Comparison of ENCODE assay signal across 8 cellular contexts in the genomic region with DNA sequence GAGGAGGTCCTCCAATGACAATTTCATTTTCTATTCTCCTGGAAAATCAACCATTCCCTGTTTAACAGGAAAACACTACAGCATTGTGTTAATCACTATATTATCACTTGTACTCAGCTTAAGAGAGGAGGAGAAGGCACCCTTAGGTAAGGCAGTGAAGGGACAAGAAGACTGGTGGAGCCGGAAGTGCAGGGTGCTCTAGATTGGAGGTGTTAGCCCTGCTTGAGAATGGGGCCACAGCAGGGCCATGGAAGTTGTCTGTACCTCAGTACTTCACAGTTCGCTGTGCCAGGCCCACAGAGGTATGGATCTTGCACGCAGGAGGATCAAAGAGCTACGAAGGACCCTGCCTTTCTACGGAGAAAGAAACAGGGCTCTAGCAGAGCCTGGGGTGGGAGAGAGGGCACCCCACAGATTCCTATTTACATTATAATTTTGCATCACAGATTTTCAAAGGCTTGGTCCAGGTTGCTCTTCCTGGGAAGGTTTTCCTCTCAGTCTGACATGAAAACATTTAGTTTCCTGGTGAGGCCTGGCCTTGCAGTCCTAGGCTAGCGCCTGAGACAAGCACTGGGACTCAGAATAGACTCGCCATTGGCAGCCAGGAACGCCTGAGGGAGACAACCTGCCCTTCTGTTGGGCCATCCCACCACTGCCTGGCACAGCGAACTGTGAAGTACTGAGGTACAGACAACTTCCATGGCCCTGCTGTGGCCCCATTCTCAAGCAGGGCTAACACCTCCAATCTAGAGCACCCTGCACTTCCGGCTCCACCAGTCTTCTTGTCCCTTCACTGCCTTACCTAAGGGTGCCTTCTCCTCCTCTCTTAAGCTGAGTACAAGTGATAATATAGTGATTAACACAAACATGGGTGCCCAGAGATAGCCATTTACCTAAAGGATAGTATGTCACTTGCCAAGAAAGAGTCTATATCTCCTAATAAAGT.
DNase-seq lines count a peak whose midpoint lies in the region; ATAC-seq and TF ChIP-seq lines count a peak whose summit lies in the region.
"Not testable (repeated sequence)": the region's sequence is repeated elsewhere in the genome, so short reads cannot be mapped to it uniquely, and the experiment has no call there.

No MANE protein-coding gene starts in this region.

- H3K4me1 Mint-ChIP-seq in CD4-positive, alpha-beta T cell (ENCODE audit: low read depth), result peaks cover 88% of the 10 kb centered on the region
- H3K4me1 Mint-ChIP-seq in WTC11 (peaks cover 12% of the 10 kb centered on the region), nephron progenitor cell (peaks cover 82% of the 10 kb centered on the region)
- peaks cover 92% of the 10 kb centered on the region for H3K4me1 Mint-ChIP-seq in activated T-cell treated with anti-CD3 and anti-CD28 coated beads, Interleukin-2, amount 50 U/mL, for 24 hours (ENCODE audit: low read depth)

- DNase-seq in CD4-positive, alpha-beta T cell; WTC11 (ENCODE audit: low spot score); activated T-cell treated with anti-CD3 and anti-CD28 coated beads, Interleukin-2, amount 50 U/mL, for 24 hours; activated naive CD4-positive, alpha-beta T cell treated with anti-CD3 and anti-CD28 coated beads, Interleukin-2, amount 50 U/mL, for 72 hours (ENCODE audit: low spot score in 2 of 2); effector memory CD4-positive, alpha-beta T cell; nephron progenitor cell: not testable (repeated sequence)
- peak; percentile 35 for DNase-seq in H7

- H3K27ac ChIP-seq in CD4-positive, alpha-beta T cell (ENCODE audit: low read depth, low read length), result peak overlapping the region; percentile 61
- H3K27ac ChIP-seq in effector memory CD4-positive, alpha-beta T cell (ENCODE audit: insufficient read depth, low read length, poor library complexity, severe bottlenecking), result peak overlapping the region; percentile 53
- H3K27ac ChIP-seq in thymus (ENCODE audit: low read depth), result peak overlapping the region; percentile 52

- ATAC-seq in CD4-positive, alpha-beta T cell (ENCODE audit: poor library complexity), result peak; percentile 28
- peak; percentile 65 for ATAC-seq in WTC11
- peak; percentile 23 to 40 for ATAC-seq in activated naive CD4-positive, alpha-beta T cell treated with anti-CD3 and anti-CD28 coated beads, Interleukin-2, amount 50 U/mL, for 72 hours

- H3K36me3 ChIP-seq in H7 (replicated peaks; ENCODE audit: control insufficient read depth, insufficient read depth, low read length), result not testable (repeated sequence)
- peaks cover 49% of the 10 kb centered on the region for H3K36me3 ChIP-seq in effector memory CD4-positive, alpha-beta T cell (ENCODE audit: control insufficient read depth, insufficient read depth, low read length)
- peaks cover 74% of the 10 kb centered on the region for H3K36me3 ChIP-seq in thymus (ENCODE audit: control insufficient read depth, insufficient read depth)

- not testable (repeated sequence) for H3K9me3 ChIP-seq in CD4-positive, alpha-beta T cell (ENCODE audit: control insufficient read depth, low read length); effector memory CD4-positive, alpha-beta T cell (ENCODE audit: control insufficient read depth, low read length); thymus (ENCODE audit: control insufficient read depth)

- peak overlapping the region; percentile 93 for H3K27ac Mint-ChIP-seq in CD4-positive, alpha-beta T cell
- H3K27ac Mint-ChIP-seq in WTC11, result not testable (repeated sequence)
- H3K27ac Mint-ChIP-seq in activated T-cell treated with anti-CD3 and anti-CD28 coated beads, Interleukin-2, amount 50 U/mL, for 24 hours, result peak overlapping the region; percentile 99
- H3K27ac Mint-ChIP-seq in activated naive CD4-positive, alpha-beta T cell treated with anti-CD3 and anti-CD28 coated beads, Interleukin-2, amount 50 U/mL, for 72 hours, result peak overlapping the region; percentile 93 to 99
- H3K27ac Mint-ChIP-seq in nephron progenitor cell, result peak overlapping the region; percentile 20

- not testable (repeated sequence) for H3K27me3 Mint-ChIP-seq in CD4-positive, alpha-beta T cell; activated T-cell treated with anti-CD3 and anti-CD28 coated beads, Interleukin-2, amount 50 U/mL, for 24 hours; nephron progenitor cell (ENCODE audit: low read depth, poor library complexity)
- peaks cover 11% of the 10 kb centered on the region for H3K27me3 Mint-ChIP-seq in WTC11 (ENCODE audit: low read depth)

- TF ChIP-seq CTCF in CD4-positive, alpha-beta T cell (IDR thresholded peaks at IDR 0.05); WTC11 (IDR thresholded peaks at IDR 0.05); nephron progenitor cell (IDR thresholded peaks at IDR 0.05): not testable (repeated sequence)

- CTCF ChIA-PET in CD4-positive, alpha-beta T cell (lab: Charles Lee), result interaction anchor here (3.0 kb wide), 1 partner anchor 20 kb away, joined by 16 read pairs; no protein-coding TSS in a partner anchor
- CTCF ChIA-PET in WTC11 (lab: Charles Lee), result interaction anchor here (1.0 kb wide), 1 partner anchor 32 kb away, joined by 3 read pairs; no protein-coding TSS in a partner anchor

- peak overlapping the region; percentile 87 for H3K4me3 Mint-ChIP-seq in CD4-positive, alpha-beta T cell
- H3K4me3 Mint-ChIP-seq in WTC11, nephron progenitor cell: not testable (repeated sequence)
- H3K4me3 Mint-ChIP-seq in activated T-cell treated with anti-CD3 and anti-CD28 coated beads, Interleukin-2, amount 50 U/mL, for 24 hours, result peak overlapping the region; percentile 81

- H3K27me3 ChIP-seq in CD4-positive, alpha-beta T cell (ENCODE audit: control insufficient read depth, insufficient read depth, low read length); H7 (ENCODE audit: control insufficient read depth, insufficient read depth, low read length); effector memory CD4-positive, alpha-beta T cell (replicated peaks; ENCODE audit: control insufficient read depth, insufficient read depth, low read length, poor library complexity, severe bottlenecking); thymus (ENCODE audit: control insufficient read depth, insufficient read depth): not testable (repeated sequence)

- H3K36me3 Mint-ChIP-seq in CD4-positive, alpha-beta T cell (ENCODE audit: low read depth), result peaks cover 99% of the 10 kb centered on the region
- not testable (repeated sequence) for H3K36me3 Mint-ChIP-seq in WTC11
- peaks cover 89% of the 10 kb centered on the region for H3K36me3 Mint-ChIP-seq in activated T-cell treated with anti-CD3 and anti-CD28 coated beads, Interleukin-2, amount 50 U/mL, for 24 hours (ENCODE audit: low read depth)
- peaks cover 28 to 82% of the 10 kb centered on the region in 2 donors for H3K36me3 Mint-ChIP-seq in activated naive CD4-positive, alpha-beta T cell treated with anti-CD3 and anti-CD28 coated beads, Interleukin-2, amount 50 U/mL, for 72 hours
- H3K36me3 Mint-ChIP-seq in nephron progenitor cell (ENCODE audit: low read depth), result peaks cover 53% of the 10 kb centered on the region

- H3K4me3 ChIP-seq in H7 (ENCODE audit: insufficient read depth, low read depth, low read length); thymus (ENCODE audit: low read length): not testable (repeated sequence)
- H3K4me3 ChIP-seq in effector memory CD4-positive, alpha-beta T cell (ENCODE audit: insufficient read depth, low read depth, low read length, poor library complexity, severe bottlenecking), result peak overlapping the region; percentile 51

- 93% methylated on average over 8 of the region's 10 CpGs for WGBS in thymus

- intact Hi-C loops in CD4-positive, alpha-beta T cell (cut with DNase I, micrococcal nuclease), result loop anchor here in 1 of 2 experiments (5.0 kb wide), 1 partner anchor 67 kb away; no protein-coding TSS in a partner anchor

- H3K9me3 Mint-ChIP-seq in CD4-positive, alpha-beta T cell; WTC11; activated T-cell treated with anti-CD3 and anti-CD28 coated beads, Interleukin-2, amount 50 U/mL, for 24 hours; activated naive CD4-positive, alpha-beta T cell treated with anti-CD3 and anti-CD28 coated beads, Interleukin-2, amount 50 U/mL, for 72 hours; nephron progenitor cell: not testable (repeated sequence)

- H3K4me1 ChIP-seq in effector memory CD4-positive, alpha-beta T cell (ENCODE audit: control insufficient read depth, insufficient read depth, low read length, poor library complexity, severe bottlenecking), result peaks cover 17% of the 10 kb centered on the region
- peaks cover 54% of the 10 kb centered on the region for H3K4me1 ChIP-seq in thymus (ENCODE audit: control insufficient read depth, insufficient read depth, low read length)

- POLR2A ChIA-PET in CD4-positive, alpha-beta T cell (lab: Charles Lee), result interaction anchor here (0.5 to 3.5 kb wide), 7 partner anchors 9 to 120 kb away, joined by 3 to 15 read pairs (median 5); no protein-coding TSS in a partner anchor
- POLR2A ChIA-PET in WTC11 (lab: Charles Lee), result not testable (repeated sequence)
